36 cellular contexts compared by ENCODE assay signal in genomic region chr7:70298780-70299446, GRCh38.
DNase-seq lines count a peak whose midpoint lies in the region; ATAC-seq, FAIRE-seq and TF ChIP-seq lines count a peak whose summit lies in the region.
"Had no signal": no experiment of that assay in that cellular context is flagged by ENCODE, and none has a peak within 500 bp of the region (broad histone marks: within the 10 kb centered on the region; RNA-seq: fewer than 3 reads in every experiment).

No MANE protein-coding gene starts in this region.

- H3K9me3 Mint-ChIP-seq in activated CD4-positive, alpha-beta memory T cell treated with anti-CD3 and anti-CD28 coated beads, Interleukin-2, amount 10 ng/mL, durations not matched to agents 7 days and 5 days, result peaks cover 2% of the 10 kb centered on the region
- H3K9me3 Mint-ChIP-seq in effector memory CD8-positive, alpha-beta T cell, result no peaks in the 10 kb centered on the region
- H3K9me3 Mint-ChIP-seq: dendritic cell treated with granulocyte-macrophage colony-stimulating factor and Interleukin-4, amounts not matched to agents 40 ng/mL and 50 ng/mL, for 4 days; natural killer cell had no signal

- CTCF ChIA-PET in activated CD4-positive, alpha-beta memory T cell treated with anti-CD3 and anti-CD28 coated beads, Interleukin-2, amount 10 ng/mL, durations not matched to agents 7 days and 5 days (lab: Charles Lee), result no interaction called here

- no peaks in the 10 kb centered on the region for H3K36me3 ChIP-seq in bronchial epithelial cell (ENCODE audit: control insufficient read depth, insufficient read depth, low read length)
- H3K36me3 ChIP-seq: heart right ventricle, prostate gland, sigmoid colon, tibial nerve had no signal

- H3K27me3 Mint-ChIP-seq in activated CD4-positive, alpha-beta memory T cell treated with anti-CD3 and anti-CD28 coated beads, Interleukin-2, amount 10 ng/mL, durations not matched to agents 7 days and 5 days, result no peaks in the 10 kb centered on the region
- H3K27me3 Mint-ChIP-seq in effector memory CD8-positive, alpha-beta T cell, result peaks cover 0 to 9% of the 10 kb centered on the region in 2 donors
- H3K27me3 Mint-ChIP-seq: activated CD4-positive, alpha-beta memory T cell treated with anti-CD3 and anti-CD28 coated beads for 36 hours; activated naive CD8-positive, alpha-beta T cell treated with anti-CD3 and anti-CD28 coated beads, Interleukin-2, amount 50 U/mL, for 24 hours; dendritic cell treated with granulocyte-macrophage colony-stimulating factor and Interleukin-4, amounts not matched to agents 40 ng/mL and 50 ng/mL, for 4 days had no signal

- no peak for TF ChIP-seq CTCF in bronchial epithelial cell (IDR thresholded peaks at IDR 0.05; ENCODE audit: insufficient read depth, low read length, severe bottlenecking)

- H3K27ac Mint-ChIP-seq in activated CD4-positive, alpha-beta memory T cell treated with anti-CD3 and anti-CD28 coated beads, Interleukin-2, amount 10 ng/mL, durations not matched to agents 7 days and 5 days, result no peak overlapping the region
- peak overlapping the region in 1 of 2 donors; percentile 15 for H3K27ac Mint-ChIP-seq in effector memory CD8-positive, alpha-beta T cell
- H3K27ac Mint-ChIP-seq: activated CD4-positive, alpha-beta memory T cell treated with anti-CD3 and anti-CD28 coated beads for 36 hours; activated naive CD8-positive, alpha-beta T cell treated with anti-CD3 and anti-CD28 coated beads, Interleukin-2, amount 50 U/mL, for 24 hours; dendritic cell treated with granulocyte-macrophage colony-stimulating factor and Interleukin-4, amounts not matched to agents 40 ng/mL and 50 ng/mL, for 4 days; natural killer cell had no signal

- no peak for FAIRE-seq in bronchial epithelial cell (lab: Jason Lieb, UNC)
- FAIRE-seq: frontal cortex, G401.6 had no signal

- H3K4me1 Mint-ChIP-seq in activated CD4-positive, alpha-beta memory T cell treated with anti-CD3 and anti-CD28 coated beads, Interleukin-2, amount 10 ng/mL, durations not matched to agents 7 days and 5 days, result peaks cover 7% of the 10 kb centered on the region
- H3K4me1 Mint-ChIP-seq in effector memory CD8-positive, alpha-beta T cell (ENCODE audit: low read depth in 2 of 2), result peaks cover 16 to 17% of the 10 kb centered on the region in 2 donors

- H3K4me3 ChIP-seq in bronchial epithelial cell (ENCODE audit: low read depth, low read length), result no peak overlapping the region
- H3K4me3 ChIP-seq: BLaER1, heart right ventricle, lung, mucosa of descending colon, prostate gland, sigmoid colon, SK-N-MC, tibial nerve had no signal

- POLR2A ChIA-PET in activated CD4-positive, alpha-beta memory T cell treated with anti-CD3 and anti-CD28 coated beads, Interleukin-2, amount 10 ng/mL, durations not matched to agents 7 days and 5 days (lab: Charles Lee), result no interaction called here

- ATAC-seq in HG03457 (IDR thresholded peaks at IDR 0.05; ENCODE audit: unreplicated experiment), result no peak
- no peak for ATAC-seq in effector memory CD8-positive, alpha-beta T cell (replicated peaks)
- ATAC-seq: activated naive CD8-positive, alpha-beta T cell treated with anti-CD3 and anti-CD28 coated beads, Interleukin-2, amount 50 U/mL, for 24 hours; heart right ventricle; mucosa of descending colon; natural killer cell had no signal

- no peaks in the 10 kb centered on the region for H3K27me3 ChIP-seq in bronchial epithelial cell (ENCODE audit: control insufficient read depth, insufficient read depth, low read length)
- H3K27me3 ChIP-seq: BLaER1, heart right ventricle, sigmoid colon, tibial nerve had no signal

- no peak overlapping the region for H3K4me3 Mint-ChIP-seq in activated CD4-positive, alpha-beta memory T cell treated with anti-CD3 and anti-CD28 coated beads, Interleukin-2, amount 10 ng/mL, durations not matched to agents 7 days and 5 days
- no peak overlapping the region for H3K4me3 Mint-ChIP-seq in effector memory CD8-positive, alpha-beta T cell
- H3K4me3 Mint-ChIP-seq: activated CD4-positive, alpha-beta memory T cell treated with anti-CD3 and anti-CD28 coated beads for 36 hours; activated naive CD8-positive, alpha-beta T cell treated with anti-CD3 and anti-CD28 coated beads, Interleukin-2, amount 50 U/mL, for 24 hours; dendritic cell treated with granulocyte-macrophage colony-stimulating factor and Interleukin-4, amounts not matched to agents 40 ng/mL and 50 ng/mL, for 4 days; natural killer cell had no signal

- H3K36me3 Mint-ChIP-seq in activated CD4-positive, alpha-beta memory T cell treated with anti-CD3 and anti-CD28 coated beads, Interleukin-2, amount 10 ng/mL, durations not matched to agents 7 days and 5 days (ENCODE audit: low read depth), result no peaks in the 10 kb centered on the region
- no peaks in the 10 kb centered on the region for H3K36me3 Mint-ChIP-seq in effector memory CD8-positive, alpha-beta T cell (ENCODE audit: insufficient read depth)
- H3K36me3 Mint-ChIP-seq: activated CD4-positive, alpha-beta memory T cell treated with anti-CD3 and anti-CD28 coated beads for 36 hours; natural killer cell had no signal

- DNase-seq in A172 (ENCODE audit: low spot score) (peak; percentile 24), H4 (ENCODE audit: low spot score) (peak; percentile 62), NCI-H82 (lab: John Stamatoyannopoulos, UW) (peak; percentile 88), bronchial epithelial cell (ENCODE audit: low read depth) (peak; percentile 77), hippocampal formation (lab: John Stamatoyannopoulos, UW) (no peak)
- no peak for DNase-seq in activated CD4-positive, alpha-beta memory T cell treated with anti-CD3 and anti-CD28 coated beads, Interleukin-2, amount 10 ng/mL, durations not matched to agents 7 days and 5 days
- no peak for DNase-seq in effector memory CD8-positive, alpha-beta T cell
- DNase-seq: ACHN; activated CD4-positive, alpha-beta memory T cell treated with anti-CD3 and anti-CD28 coated beads for 36 hours; activated CD4-positive, CD25-positive, alpha-beta regulatory T cell treated with anti-CD3 and anti-CD28 coated beads, Interleukin-2, amount 50 U/mL, for 72 hours; activated CD8-positive, alpha-beta memory T cell treated with anti-CD3 and anti-CD28 coated beads, Interleukin-2, amount 50 U/mL, for 4 hours; activated naive CD4-positive, alpha-beta T cell; activated naive CD8-positive, alpha-beta T cell treated with anti-CD3 and anti-CD28 coated beads, Interleukin-2, amount 50 U/mL, for 24 hours; GOT3; heart right ventricle; Karpas-422; kidney glomerular epithelial cell; mucosa of descending colon; natural killer cell; NCI-H1694; NCI-H774; occipital lobe; RPMI8226; sigmoid colon; stimulated activated CD4-positive, alpha-beta T cell treated with anti-CD3 and anti-CD28 coated beads, Interleukin-12 subunit alpha, Interleukin-12 subunit beta, amount 100 ng/mL, for 4 hours; stimulated activated CD4-positive, alpha-beta T cell treated with anti-CD3 and anti-CD28 coated beads, Interleukin-4, amount 100 ng/mL, for 1 hour; T-helper 2 cell had no signal

Comparison
In these comparisons a context has a peak if more than half of its experiments do, and no peak if none do; other contexts are left out.
1. DNase-seq: peak in A172 (single experiment), H4 (single experiment), NCI-H82 (single experiment) and bronchial epithelial cell (single experiment); none in activated CD4-positive, alpha-beta memory T cell treated with anti-CD3 and anti-CD28 coated beads, Interleukin-2, amount 10 ng/mL, durations not matched to agents 7 days and 5 days (single experiment), hippocampal formation (0 of 2) and effector memory CD8-positive, alpha-beta T cell (0 of 3).